ENCODE assay signal across 3 cellular contexts in genomic region chr1:26847826-26848225, GRCh38. TPM values are rescaled to one million over a fixed set of nuclear protein-coding genes. Genes with fewer than 3 reads are reported as not detected.
"Had no signal": no experiment of that assay in that cellular context is flagged by ENCODE, and none has a peak within 500 bp of the region (broad histone marks: within the 10 kb centered on the region; RNA-seq: fewer than 3 reads in every experiment).

No MANE protein-coding gene starts in this region.

RNA-seq across cellular contexts. Expression of gene SFN, which starts 15.1 kb away (rescaled TPM):
- total RNA-seq: cerebellum, glomerular endothelial cell, occipital lobe had no signal
